ENCODE assay signal across 18 cellular contexts in genomic region chr13:102132896-102133295, GRCh38.
A peak's percentile ranks its signal among the peaks of the same experiment; 100 is the strongest.
DNase-seq lines count a peak whose midpoint lies in the region; ATAC-seq and TF ChIP-seq lines count a peak whose summit lies in the region.
"Had no signal": no experiment of that assay in that cellular context is flagged by ENCODE, and none has a peak within 500 bp of the region (broad histone marks: within the 10 kb centered on the region; RNA-seq: fewer than 3 reads in every experiment).

No MANE protein-coding gene starts in this region.

- H2AFZ ChIP-seq in SK-N-SH (ENCODE audit: low read depth): no peak overlapping the region
- no peak overlapping the region for H2AFZ ChIP-seq in smooth muscle cell (ENCODE audit: low read depth)
- H2AFZ ChIP-seq: GM23338 had no signal

- TF ChIP-seq RAD21 in SK-N-SH (IDR thresholded peaks at IDR 0.05; ENCODE audit: low read length): no peak

- POLR2A ChIA-PET in SK-N-SH (lab: Yijun Ruan, JAX): no interaction called here

- CTCF ChIA-PET in SK-N-SH (lab: Yijun Ruan, JAX): interaction anchor here (0.8 to 4.7 kb wide), 10 partner anchors 8 to 423 kb away, joined by 3 to 19 read pairs (median 4); no protein-coding TSS in a partner anchor

- H3K36me3 ChIP-seq in SK-N-SH (replicated peaks in 1 of 2; ENCODE audit: control insufficient read depth in 1 of 2, insufficient read depth in 2 of 2, low read length in 1 of 2): no peaks in the 10 kb centered on the region
- H3K36me3 ChIP-seq in smooth muscle cell (ENCODE audit: low read depth): no peaks in the 10 kb centered on the region

- WGBS in SK-N-SH (ENCODE audit: low lambda C conversion rate): 53% methylated on average over 2 of the region's 2 CpGs
- 96% methylated on average over 2 of the region's 2 CpGs for WGBS in smooth muscle cell (ENCODE audit: low lambda C conversion rate)

- peak in 1 of 2 experiments; percentile 75; a peak in 2 of 4 replicates for TF ChIP-seq EP300 in SK-N-SH (IDR thresholded peaks at IDR 0.05; ENCODE audit: borderline replicate concordance in 1 of 2, low read depth in 1 of 2, low read length in 1 of 2)

- no peaks in the 10 kb centered on the region for H4K20me1 ChIP-seq in SK-N-SH (ENCODE audit: insufficient read depth)
- no peaks in the 10 kb centered on the region for H4K20me1 ChIP-seq in smooth muscle cell (ENCODE audit: low read depth)

- no peak for ATAC-seq in HG03196 (IDR thresholded peaks at IDR 0.05; ENCODE audit: unreplicated experiment)
- ATAC-seq in foreskin keratinocyte: no peak
- ATAC-seq: A549, GM23338 had no signal

- H3K9me2 ChIP-seq in SK-N-SH: no peaks in the 10 kb centered on the region

- TF ChIP-seq CTCF in SK-N-SH (IDR thresholded peaks at IDR 0.05) (no peak), smooth muscle cell (IDR thresholded peaks at IDR 0.05; ENCODE audit: borderline replicate concordance, insufficient read depth, poor library complexity, severe bottlenecking) (no peak), foreskin keratinocyte (conservative IDR thresholded peaks at IDR 0.05) (no peak)

- peak; percentile 38 for DNase-seq in NCI-H1092 (lab: John Stamatoyannopoulos, UW)
- peak; percentile 83 for DNase-seq in NCI-H146 (lab: John Stamatoyannopoulos, UW)
- DNase-seq in NCI-H2227 (lab: John Stamatoyannopoulos, UW; ENCODE audit: unreplicated experiment): peak; percentile 57
- DNase-seq in SK-N-SH: no peak
- no peak for DNase-seq in smooth muscle cell (lab: John Stamatoyannopoulos, UW; ENCODE audit: unreplicated experiment)
- DNase-seq in foreskin keratinocyte: no peak
- DNase-seq: CD4-positive, alpha-beta T cell; DMS153; GDM1; HCEC 1CT; MM.1S; NCI-H446 treated with DMSO at 0.1 percent for 48 hours; NCI-H774; SHP77; T-helper 1 cell had no signal

- H3K9me3 ChIP-seq in SK-N-SH: no peaks in the 10 kb centered on the region
- H3K9me3 ChIP-seq in smooth muscle cell (replicated peaks; ENCODE audit: low read depth): no peaks in the 10 kb centered on the region
- H3K9me3 ChIP-seq: A549 had no signal

- no peak overlapping the region for H3K4me3 ChIP-seq in SK-N-SH (ENCODE audit: low read depth in 2 of 2, low read length in 1 of 2)
- H3K4me3 ChIP-seq in smooth muscle cell: no peak overlapping the region
- H3K4me3 ChIP-seq: A549, GM23338 had no signal

- no peaks in the 10 kb centered on the region for H3K79me2 ChIP-seq in SK-N-SH (ENCODE audit: insufficient read depth)
- no peaks in the 10 kb centered on the region for H3K79me2 ChIP-seq in smooth muscle cell (ENCODE audit: low read depth)

- H3K27ac ChIP-seq in SK-N-SH (ENCODE audit: low read depth in 2 of 2, low read length in 1 of 2): peak overlapping the region in 1 of 2 experiments; percentile 80; a peak in 2 of 4 replicates
- no peak overlapping the region for H3K27ac ChIP-seq in smooth muscle cell (ENCODE audit: low read depth)
- H3K27ac ChIP-seq in foreskin keratinocyte: no peak overlapping the region
- H3K27ac ChIP-seq: A549 had no signal

- H3K27me3 ChIP-seq in SK-N-SH (ENCODE audit: insufficient read depth) (no peaks in the 10 kb centered on the region), smooth muscle cell (ENCODE audit: low read depth) (no peaks in the 10 kb centered on the region), foreskin keratinocyte (no peaks in the 10 kb centered on the region)

- H3K4me2 ChIP-seq in SK-N-SH (no peak overlapping the region), smooth muscle cell (no peak overlapping the region)
- H3K4me2 ChIP-seq: A549, GM23338 had no signal

- H3K9ac ChIP-seq in SK-N-SH: no peak overlapping the region
- H3K9ac ChIP-seq in smooth muscle cell (ENCODE audit: low read depth): no peak overlapping the region

- H3F3A ChIP-seq in SK-N-SH (replicated peaks; ENCODE audit: insufficient read depth): peaks cover 3% of the 10 kb centered on the region
- no peaks in the 10 kb centered on the region for H3F3A ChIP-seq in smooth muscle cell (ENCODE audit: low read depth)

- peaks cover 19 to 24% of the 10 kb centered on the region in 2 experiments; a peak in 3 of 4 replicates for H3K4me1 ChIP-seq in SK-N-SH (ENCODE audit: control insufficient read depth in 1 of 2, insufficient read depth in 2 of 2, low read depth in 1 of 2, low read length in 1 of 2)
- no peaks in the 10 kb centered on the region for H3K4me1 ChIP-seq in smooth muscle cell (ENCODE audit: low read depth)
- peaks cover 4% of the 10 kb centered on the region for H3K4me1 ChIP-seq in foreskin keratinocyte
- H3K4me1 ChIP-seq: A549 had no signal

TF ChIP-seq in SK-N-SH, 30 proteins besides CTCF, POLR2A, EP300 and RAD21:
- TF ChIP-seq FOXM1 (IDR thresholded peaks at IDR 0.05; ENCODE audit: low read depth) (no peak), GABPA (IDR thresholded peaks at IDR 0.05; ENCODE audit: low read depth) (no peak), RCOR1 (IDR thresholded peaks at IDR 0.05; ENCODE audit: low read length) (peak; percentile 50; the same call in 1 of the 2 replicates), JUND (IDR thresholded peaks at IDR 0.05) (no peak), MAX (IDR thresholded peaks at IDR 0.05; ENCODE audit: low read depth) (no peak), GATA2 (CRISPR knock-in tag; IDR thresholded peaks at IDR 0.05) (peak; percentile 68)

Comparison
In these comparisons a context has a peak if more than half of its experiments do, and no peak if none do; other contexts are left out.
1. DNase-seq: peak in NCI-H1092 (single experiment), NCI-H146 (single experiment) and NCI-H2227 (single experiment); none in SK-N-SH (single experiment), smooth muscle cell (single experiment) and foreskin keratinocyte (0 of 2).